Comparison of ENCODE assay signal across 20 cellular contexts in genomic region chr9:104911029-104911607, GRCh38. TPM values are rescaled to one million over a fixed set of nuclear protein-coding genes. Genes with fewer than 3 reads are reported as not detected.
DNase-seq lines count a peak whose midpoint lies in the region; ATAC-seq and TF ChIP-seq lines count a peak whose summit lies in the region.
"Had no signal": no experiment of that assay in that cellular context is flagged by ENCODE, and none has a peak within 500 bp of the region (broad histone marks: within the 10 kb centered on the region; RNA-seq: fewer than 3 reads in every experiment).

No MANE protein-coding gene starts in this region.

- peaks cover 28% of the 10 kb centered on the region for H3K4me1 ChIP-seq in RWPE2 (ENCODE audit: insufficient read depth, poor library complexity, severe bottlenecking)
- peaks cover 4 to 89% (median 40%) of the 10 kb centered on the region in 6 donors for H3K4me1 ChIP-seq in spleen

- DNase-seq in GM03348 (ENCODE audit: low spot score) (peak; percentile 20), RWPE2 (ENCODE audit: low spot score) (no peak), fibroblast of the aortic adventitia (ENCODE audit: low read depth) (peak; percentile 47), dermis blood vessel endothelial cell (no peak), spleen (no peak)
- no peak for DNase-seq in stimulated activated effector memory CD8-positive, alpha-beta T cell treated with anti-CD3 and anti-CD28 coated beads, Interleukin-12 subunit alpha, Interleukin-12 subunit beta, amount 100 ng/mL, for 72 hours (ENCODE audit: low spot score in 2 of 2)
- DNase-seq in activated CD8-positive, alpha-beta memory T cell treated with anti-CD3 and anti-CD28 coated beads, Interleukin-2, amount 50 U/mL, for 4 hours: no peak
- DNase-seq: activated CD4-positive, alpha-beta T cell treated with anti-CD3 and anti-CD28 coated beads for 48 hours; activated T-cell treated with anti-CD3 and anti-CD28 coated beads, Interleukin-2, amount 50 U/mL, for 24 hours; GDM1; heart right ventricle; KBM-7; kidney glomerular epithelial cell; NCI-H1436 treated with DMSO at 0.1 percent for 48 hours; NCI-H524; ovary; RPMI8226; stimulated activated naive CD8-positive, alpha-beta T cell treated with anti-CD3 and anti-CD28 coated beads, Interleukin-15, amount 100 ng/mL, for 72 hours; T-helper 2 cell had no signal

- whole genome bisulfite sequencing in spleen, 5 donors: 83 to 92% (median 85%) methylated on average over 4 of the region's 4 CpGs

- no peaks in the 10 kb centered on the region for H3K36me3 Mint-ChIP-seq in stimulated activated effector memory CD8-positive, alpha-beta T cell treated with anti-CD3 and anti-CD28 coated beads, Interleukin-12 subunit alpha, Interleukin-12 subunit beta, amount 100 ng/mL, for 72 hours

- H3K9me3 Mint-ChIP-seq in stimulated activated effector memory CD8-positive, alpha-beta T cell treated with anti-CD3 and anti-CD28 coated beads, Interleukin-12 subunit alpha, Interleukin-12 subunit beta, amount 100 ng/mL, for 72 hours: no peaks in the 10 kb centered on the region
- H3K9me3 Mint-ChIP-seq: activated T-cell treated with anti-CD3 and anti-CD28 coated beads, Interleukin-2, amount 50 U/mL, for 24 hours; CD14-positive monocyte; stimulated activated naive CD8-positive, alpha-beta T cell treated with anti-CD3 and anti-CD28 coated beads, Interleukin-15, amount 100 ng/mL, for 72 hours had no signal

- H3K27ac ChIP-seq in RWPE2 (ENCODE audit: poor library complexity, severe bottlenecking) (no peak overlapping the region), spleen (no peak overlapping the region)
- H3K27ac ChIP-seq: ovary had no signal

- no peaks in the 10 kb centered on the region for H3K36me3 ChIP-seq in RWPE2 (ENCODE audit: low read depth)
- H3K36me3 ChIP-seq in spleen: no peaks in the 10 kb centered on the region
- H3K36me3 ChIP-seq: ovary had no signal

- H3K4me1 Mint-ChIP-seq in stimulated activated effector memory CD8-positive, alpha-beta T cell treated with anti-CD3 and anti-CD28 coated beads, Interleukin-12 subunit alpha, Interleukin-12 subunit beta, amount 100 ng/mL, for 72 hours: peaks cover 17% of the 10 kb centered on the region

- H3K4me3 ChIP-seq in RWPE2 (ENCODE audit: severe bottlenecking) (no peak overlapping the region), fibroblast of the aortic adventitia (ENCODE audit: low read depth, low read length) (no peak overlapping the region), spleen (no peak overlapping the region)
- H3K4me3 ChIP-seq: heart right ventricle, ovary had no signal

- H3K27me3 ChIP-seq in RWPE2 (ENCODE audit: insufficient read depth, poor library complexity, severe bottlenecking) (no peaks in the 10 kb centered on the region), spleen (replicated peaks in 1 of 7) (no peaks in the 10 kb centered on the region)
- H3K27me3 ChIP-seq: heart right ventricle, ovary had no signal

- ATAC-seq in RWPE2 (ENCODE audit: low read depth): peak; percentile 47; the same call in 1 of the 3 replicates
- ATAC-seq in stimulated activated effector memory CD8-positive, alpha-beta T cell treated with anti-CD3 and anti-CD28 coated beads, Interleukin-12 subunit alpha, Interleukin-12 subunit beta, amount 100 ng/mL, for 72 hours: peak; percentile 51
- ATAC-seq: heart right ventricle; stimulated activated naive CD8-positive, alpha-beta T cell treated with anti-CD3 and anti-CD28 coated beads, Interleukin-15, amount 100 ng/mL, for 72 hours had no signal

- no peak overlapping the region for H3K4me3 Mint-ChIP-seq in stimulated activated effector memory CD8-positive, alpha-beta T cell treated with anti-CD3 and anti-CD28 coated beads, Interleukin-12 subunit alpha, Interleukin-12 subunit beta, amount 100 ng/mL, for 72 hours
- H3K4me3 Mint-ChIP-seq: activated T-cell treated with anti-CD3 and anti-CD28 coated beads, Interleukin-2, amount 50 U/mL, for 24 hours; CD14-positive monocyte; stimulated activated naive CD8-positive, alpha-beta T cell treated with anti-CD3 and anti-CD28 coated beads, Interleukin-15, amount 100 ng/mL, for 72 hours had no signal

- no peak for TF ChIP-seq POLR2A in spleen (IDR thresholded peaks at IDR 0.05)

- no peak overlapping the region for H3K27ac Mint-ChIP-seq in stimulated activated effector memory CD8-positive, alpha-beta T cell treated with anti-CD3 and anti-CD28 coated beads, Interleukin-12 subunit alpha, Interleukin-12 subunit beta, amount 100 ng/mL, for 72 hours
- H3K27ac Mint-ChIP-seq: activated T-cell treated with anti-CD3 and anti-CD28 coated beads, Interleukin-2, amount 50 U/mL, for 24 hours had no signal

- intact Hi-C loops in spleen (cut with DNase I; ENCODE audit: low total_unique reads): no loop called here

- no peaks in the 10 kb centered on the region for H3K9me3 ChIP-seq in RWPE2 (ENCODE audit: severe bottlenecking)
- no peaks in the 10 kb centered on the region for H3K9me3 ChIP-seq in spleen
- H3K9me3 ChIP-seq: heart right ventricle, ovary had no signal

- TF ChIP-seq CTCF in RWPE2 (IDR thresholded peaks at IDR 0.05; ENCODE audit: poor library complexity, severe bottlenecking): no peak
- no peak for TF ChIP-seq CTCF in fibroblast of the aortic adventitia (IDR thresholded peaks at IDR 0.05; ENCODE audit: insufficient read depth, low read length)
- TF ChIP-seq CTCF in spleen (IDR thresholded peaks at IDR 0.05 in 8 of 11, conservative IDR thresholded peaks at IDR 0.05 in 3 of 11): no peak

RNA-seq across cellular contexts. Expression of gene ABCA1, which starts 16.8 kb away (rescaled TPM):
- total RNA-seq in fibroblast of the aortic adventitia (ENCODE audit: low replicate concordance) (40.1 and 45.0 TPM in 2 replicates), dermis blood vessel endothelial cell (19.1 and 35.7 TPM in 2 replicates), spleen (10 to 100 TPM; 55.0 to 78.4 (median 68.3) TPM)
- polyA plus RNA-seq in spleen: 1 to 10 TPM; 4.5 to 5.0 (median 4.7) TPM

Comparison
In these comparisons a context has a peak if more than half of its experiments do, and no peak if none do; other contexts are left out.
1. DNase-seq: peak in GM03348 (single experiment) and fibroblast of the aortic adventitia (single experiment); none in RWPE2 (single experiment), stimulated activated effector memory CD8-positive, alpha-beta T cell treated with anti-CD3 and anti-CD28 coated beads, Interleukin-12 subunit alpha, Interleukin-12 subunit beta, amount 100 ng/mL, for 72 hours (0 of 2), activated CD8-positive, alpha-beta memory T cell treated with anti-CD3 and anti-CD28 coated beads, Interleukin-2, amount 50 U/mL, for 4 hours (single experiment), dermis blood vessel endothelial cell (single experiment) and spleen (single experiment).